In genomic region chr13:39676315-39676876, GRCh38 we compare ENCODE assay signal across 8 cellular contexts. TPM values are rescaled to one million over a fixed set of nuclear protein-coding genes. Genes with fewer than 3 reads are reported as not detected.
DNase-seq lines count a peak whose midpoint lies in the region; ATAC-seq, FAIRE-seq and TF ChIP-seq lines count a peak whose summit lies in the region.

No MANE protein-coding gene starts in this region.

- H3K4me1 ChIP-seq in kidney (ENCODE audit: control insufficient read depth in 1 of 2, insufficient read depth in 1 of 2, low read depth in 1 of 2, low read length in 2 of 2): no peaks in the 10 kb centered on the region

- in situ Hi-C loops in ACHN (cut with HindIII; ENCODE audit: low pct_ligation_motif_present, low pct_unique_long_range_greater_than_20kb, low sequenced_read_pairs): no loop called here

- no peaks in the 10 kb centered on the region for H3K9me3 ChIP-seq in kidney (ENCODE audit: control insufficient read depth in 1 of 2, low read length in 2 of 2)

- ATAC-seq in HG02885 (IDR thresholded peaks at IDR 0.05; ENCODE audit: poor library complexity, unreplicated experiment) (no peak), HG02588 (IDR thresholded peaks at IDR 0.05; ENCODE audit: unreplicated experiment) (no peak)

- H3K36me3 ChIP-seq in kidney (ENCODE audit: control insufficient read depth in 1 of 2, insufficient read depth in 2 of 2, low read length in 2 of 2): peaks cover 3 to 5% of the 10 kb centered on the region in 2 donors

- H3K27ac ChIP-seq in kidney (ENCODE audit: low read depth in 2 of 2, low read length in 2 of 2): no peak overlapping the region

- FAIRE-seq in kidney (lab: Jason Lieb, UNC): peak; percentile 96

- H3K9ac ChIP-seq in kidney (ENCODE audit: low read length in 2 of 2): no peak overlapping the region

- TF ChIP-seq CTCF in AG09319 (IDR thresholded peaks at IDR 0.05; ENCODE audit: low read depth, low read length) (peak; percentile 29), kidney (IDR thresholded peaks at IDR 0.05; ENCODE audit: borderline replicate concordance, extremely low read depth, insufficient read depth) (peak; percentile 10)

- DNase-seq in AG09319 (ENCODE audit: extremely low read depth, low read depth) (no peak), GM03348 (ENCODE audit: low spot score) (peak; percentile 27), NCI-H2107 treated with DMSO at 0.1 percent for 48 hours (lab: John Stamatoyannopoulos, UW; ENCODE audit: unreplicated experiment) (peak; percentile 29), astrocyte of the hippocampus (ENCODE audit: low read depth, low spot score) (peak; percentile 62), kidney (no peak), ACHN (no peak)

- H3K4me3 ChIP-seq in kidney (ENCODE audit: low read length in 2 of 2): no peak overlapping the region

- intact Hi-C loops in kidney (cut with DNase I): no loop called here

RNA-seq across cellular contexts. Expression of gene COG6, which starts 20.9 kb away (rescaled TPM):
- 31.3 TPM for total RNA-seq in kidney
- 12.2 TPM for polyA plus RNA-seq in kidney (ENCODE audit: insufficient read depth, low read depth, low replicate concordance)

Comparison
In these comparisons a context has a peak if more than half of its experiments do, and no peak if none do; other contexts are left out.
1. DNase-seq: peak in GM03348 (single experiment), NCI-H2107 treated with DMSO at 0.1 percent for 48 hours (single experiment) and astrocyte of the hippocampus (single experiment); none in AG09319 (single experiment), kidney (single experiment) and ACHN (single experiment).